16 cellular contexts compared by ENCODE assay signal in the genomic region with DNA sequence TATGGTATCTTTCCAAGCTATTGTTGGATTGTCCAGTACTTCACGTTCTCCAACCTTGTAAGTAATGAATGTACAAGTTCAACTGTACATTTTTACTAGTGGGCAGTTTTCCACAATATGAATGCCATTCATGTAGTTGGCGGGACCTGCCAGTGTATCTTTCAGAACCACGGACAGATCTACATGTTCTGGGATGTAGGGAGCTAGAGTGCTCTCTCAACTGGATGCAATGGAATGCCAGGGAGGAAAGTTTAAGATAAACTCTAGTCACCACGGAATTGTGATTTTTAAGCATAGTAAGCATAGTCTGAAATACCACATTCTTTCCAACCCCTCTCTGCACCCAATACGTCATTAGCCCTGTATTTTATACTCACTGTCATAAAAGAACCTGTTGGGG. TPM values are rescaled to one million over a fixed set of nuclear protein-coding genes. Genes with fewer than 3 reads are reported as not detected.
DNase-seq lines count a peak whose midpoint lies in the region; ATAC-seq, FAIRE-seq and TF ChIP-seq lines count a peak whose summit lies in the region.
"Had no signal": no experiment of that assay in that cellular context is flagged by ENCODE, and none has a peak within 500 bp of the region (broad histone marks: within the 10 kb centered on the region; RNA-seq: fewer than 3 reads in every experiment).

No MANE protein-coding gene starts in this region.

- H3K4me3 Mint-ChIP-seq in astrocyte (ENCODE audit: unreplicated experiment): no peak overlapping the region
- H3K4me3 Mint-ChIP-seq: IgD-negative memory B cell, mesothelial cell of epicardium had no signal

- TF ChIP-seq EP300 in HepG2 (IDR thresholded peaks at IDR 0.05; ENCODE audit: low read depth in 2 of 2, low read length in 2 of 2) (no peak), HepG2 (CRISPR knock-in tag; IDR thresholded peaks at IDR 0.05; ENCODE audit: borderline replicate concordance) (no peak)

- TF ChIP-seq CTCF in HepG2 (CRISPR knock-in tag; IDR thresholded peaks at IDR 0.05): no peak
- TF ChIP-seq CTCF in right lobe of liver (IDR thresholded peaks at IDR 0.05): no peak
- TF ChIP-seq CTCF in astrocyte (IDR thresholded peaks at IDR 0.05; ENCODE audit: insufficient read depth, low read depth, low read length): no peak
- TF ChIP-seq CTCF in fibroblast of villous mesenchyme (IDR thresholded peaks at IDR 0.05; ENCODE audit: insufficient read depth, low read depth, low read length): no peak

- TF ChIP-seq RAD21 in HepG2 (CRISPR knock-in tag; IDR thresholded peaks at IDR 0.05): no peak

- H3K4me1 ChIP-seq in HepG2 (ENCODE audit: insufficient read depth, low read length) (no peaks in the 10 kb centered on the region), right lobe of liver (no peaks in the 10 kb centered on the region), astrocyte (ENCODE audit: insufficient read depth, low read length) (no peaks in the 10 kb centered on the region)
- H3K4me1 ChIP-seq: parathyroid adenoma had no signal

- in situ Hi-C loops in HepG2 (cut with HindIII; ENCODE audit: extremely low pct_ligation_motif_present, low pct_unique_long_range_greater_than_20kb): no loop called here

- H3K27ac ChIP-seq in HepG2 (ENCODE audit: extremely low read length, insufficient read depth, low read length): no peak overlapping the region
- no peak overlapping the region for H3K27ac ChIP-seq in right lobe of liver
- no peak overlapping the region for H3K27ac ChIP-seq in astrocyte (ENCODE audit: low read depth, low read length)
- H3K27ac ChIP-seq: parathyroid adenoma had no signal

- DNase-seq in HepG2 (ENCODE audit: low spot score) (peak; percentile 32), right lobe of liver (no peak), astrocyte (ENCODE audit: low read depth) (peak; percentile 7), fibroblast of villous mesenchyme (ENCODE audit: low read depth) (peak; percentile 20), urothelium cell line (ENCODE audit: low spot score) (peak; percentile 40), NCI-H1092 treated with DMSO at 0.1 percent for 48 hours (lab: John Stamatoyannopoulos, UW) (no peak), mesenteric fat pad (ENCODE audit: low spot score) (no peak)
- no peak for DNase-seq in activated T-cell treated with anti-CD3 and anti-CD28 coated beads, Interleukin-2, amount 50 U/mL, for 48 hours
- DNase-seq: activated CD4-positive, CD25-positive, alpha-beta regulatory T cell; amygdala; effector CD4-positive, alpha-beta T cell; NCI-H1930; NCI-H82 had no signal

- POLR2A ChIA-PET in HepG2 (lab: Yijun Ruan, JAX): no interaction called here

- H3K36me3 ChIP-seq in HepG2 (replicated peaks in 1 of 2; ENCODE audit: control insufficient read depth in 1 of 2, insufficient read depth in 2 of 2, low read length in 2 of 2) (no peaks in the 10 kb centered on the region), right lobe of liver (no peaks in the 10 kb centered on the region), astrocyte (ENCODE audit: insufficient read depth, low read length) (no peaks in the 10 kb centered on the region)

- peaks cover 39% of the 10 kb centered on the region for H3K27me3 Mint-ChIP-seq in astrocyte (ENCODE audit: low read depth, unreplicated experiment)

- FAIRE-seq in HepG2 (lab: Jason Lieb, UNC) (peak; percentile 72), astrocyte (lab: Jason Lieb, UNC) (no peak), urothelium cell line (lab: Jason Lieb, UNC) (no peak)

- no peaks in the 10 kb centered on the region for H3K79me2 ChIP-seq in HepG2 (ENCODE audit: insufficient read depth, low read length)
- no peaks in the 10 kb centered on the region for H3K79me2 ChIP-seq in astrocyte (ENCODE audit: insufficient read depth, low read length)
- H3K79me2 ChIP-seq: parathyroid adenoma had no signal

- H3K36me3 Mint-ChIP-seq in astrocyte (ENCODE audit: low read depth, unreplicated experiment): no peaks in the 10 kb centered on the region
- H3K36me3 Mint-ChIP-seq: IgD-negative memory B cell, mesothelial cell of epicardium had no signal

- H3K27me3 ChIP-seq in HepG2 (ENCODE audit: control insufficient read depth in 1 of 2, insufficient read depth in 2 of 2, low read length in 2 of 2) (no peaks in the 10 kb centered on the region; a peak in 1 of 5 replicates), right lobe of liver (peaks cover 0 to 5% of the 10 kb centered on the region in 2 donors), astrocyte (ENCODE audit: insufficient read depth, low read length) (peaks cover 9% of the 10 kb centered on the region)

- CTCF ChIA-PET in HepG2 (lab: Yijun Ruan, JAX; ENCODE audit: low intra/inter-chr PET ratio, low total read pairs): no interaction called here

- ATAC-seq in HepG2 (no peak), right lobe of liver (no peak)

- no peak overlapping the region for H3K9ac ChIP-seq in HepG2 (ENCODE audit: insufficient read depth, low read depth, low read length)
- no peak overlapping the region for H3K9ac ChIP-seq in astrocyte (ENCODE audit: low read length)
- H3K9ac ChIP-seq: parathyroid adenoma had no signal

- no TSS peak for BruUV-seq in HepG2 (replicated peaks; lab: Mats Ljungman, UMichigan)

- 2% methylated on average over 5 of the region's 5 CpGs for WGBS in HepG2 (ENCODE audit: low lambda C conversion rate)
- WGBS in right lobe of liver (ENCODE audit: insufficient coverage, low coverage, low lambda C conversion rate, missing lambda C conversion rate): 18% methylated on average over 5 of the region's 5 CpGs

- H2AFZ ChIP-seq in HepG2 (ENCODE audit: low read length) (no peak overlapping the region), astrocyte (ENCODE audit: low read depth, low read length) (no peak overlapping the region)
- H2AFZ ChIP-seq: parathyroid adenoma had no signal

- no peak overlapping the region for H3K4me3 ChIP-seq in HepG2 (replicated peaks in 1 of 3; ENCODE audit: insufficient read depth in 1 of 3, low read depth in 2 of 3, low read length in 3 of 3)
- no peak overlapping the region for H3K4me3 ChIP-seq in right lobe of liver
- H3K4me3 ChIP-seq in astrocyte (ENCODE audit: insufficient read depth, low read depth, low read length): no peak overlapping the region
- no peak overlapping the region for H3K4me3 ChIP-seq in fibroblast of villous mesenchyme (ENCODE audit: low read depth, low read length)

- no peaks in the 10 kb centered on the region for H3K4me1 Mint-ChIP-seq in astrocyte (ENCODE audit: low read depth, unreplicated experiment)
- H3K4me1 Mint-ChIP-seq: IgD-negative memory B cell, mesothelial cell of epicardium had no signal

- H4K20me1 ChIP-seq in HepG2 (ENCODE audit: insufficient read depth, low read length) (no peaks in the 10 kb centered on the region), astrocyte (ENCODE audit: insufficient read depth, low read length) (no peaks in the 10 kb centered on the region)

- H3K27ac Mint-ChIP-seq in astrocyte (ENCODE audit: unreplicated experiment): no peak overlapping the region
- H3K27ac Mint-ChIP-seq: IgD-negative memory B cell, mesothelial cell of epicardium had no signal

- no peaks in the 10 kb centered on the region for H3K9me3 ChIP-seq in HepG2 (ENCODE audit: low read length)
- no peaks in the 10 kb centered on the region for H3K9me3 ChIP-seq in right lobe of liver
- H3K9me3 ChIP-seq in astrocyte (ENCODE audit: insufficient read depth, low read depth, low read length): no peaks in the 10 kb centered on the region

- TF ChIP-seq POLR2A in HepG2 (IDR thresholded peaks at IDR 0.05; ENCODE audit: insufficient read depth in 1 of 2, low read depth in 2 of 2, low read length in 2 of 2): no peak
- no peak for TF ChIP-seq POLR2A in right lobe of liver (IDR thresholded peaks at IDR 0.05)

- H3K9me3 Mint-ChIP-seq in astrocyte (ENCODE audit: unreplicated experiment): peaks cover 5% of the 10 kb centered on the region
- H3K9me3 Mint-ChIP-seq: IgD-negative memory B cell had no signal

- intact Hi-C loops in HepG2 (cut with micrococcal nuclease; ENCODE audit: unreplicated experiment): no loop called here
- intact Hi-C loops in right lobe of liver (cut with DNase I): no loop called here

- H3K4me2 ChIP-seq in HepG2 (ENCODE audit: low read depth, low read length): no peak overlapping the region
- no peak overlapping the region for H3K4me2 ChIP-seq in astrocyte (ENCODE audit: low read length)

TF ChIP-seq in HepG2, 621 proteins besides CTCF, POLR2A, EP300 and RAD21 (continues in another document):
- TF ChIP-seq PPARG (CRISPR knock-in tag; conservative IDR thresholded peaks at IDR 0.05) (no peak), KDM5A (IDR thresholded peaks at IDR 0.05; ENCODE audit: borderline replicate concordance, low read length) (no peak), KLF15 (CRISPR knock-in tag; IDR thresholded peaks at IDR 0.05; ENCODE audit: borderline replicate concordance) (no peak), MEIS2 (CRISPR knock-in tag; IDR thresholded peaks at IDR 0.05) (0 out of 2 replicates have a peak, but pooled peaks have one; percentile 28), NFYB (CRISPR knock-in tag; IDR thresholded peaks at IDR 0.05) (no peak), NKX3-1 (CRISPR knock-in tag; IDR thresholded peaks at IDR 0.05) (0 out of 2 replicates have a peak, but pooled peaks have one; percentile 62)

RNA-seq across cellular contexts. Expression of gene HLA-C, which starts 21.5 kb away (rescaled TPM):
- total RNA-seq in HepG2 (2016; rRNA removed; fragmentation: Illumina TruSeq; extraction: Trizol): 31.5 and 77.1 TPM in 2 replicates
- total RNA-seq in HepG2 (2016; cell fraction: cytosol; rRNA removed; fragmentation: Illumina TruSeq; extraction: Trizol; ENCODE audit: low read depth): 11.1 and 11.4 TPM in 2 replicates
- 29.3 and 79.5 TPM in 2 replicates for total RNA-seq in HepG2 (2016; cell fraction: insoluble cytoplasmic fraction; rRNA removed; fragmentation: Illumina TruSeq; extraction: Trizol)
- 16.7 and 18.2 TPM in 2 replicates for total RNA-seq in HepG2 (2016; cell fraction: membrane; rRNA removed; fragmentation: Illumina TruSeq; extraction: Trizol)
- 75.7 and 83.6 TPM in 2 replicates for total RNA-seq in HepG2 (2016; cell fraction: nucleus; rRNA removed; fragmentation: Illumina TruSeq; extraction: Trizol)
- polyA plus RNA-seq in HepG2 (2011; rRNA removed): 155 and 225 TPM in 2 replicates
- 132 and 177 TPM in 2 replicates for polyA plus RNA-seq in HepG2 (2011; cell fraction: cytosol; rRNA removed)
- 166 and 204 TPM in 2 replicates for polyA plus RNA-seq in HepG2 (2011; cell fraction: nucleus; rRNA removed)
- polyA plus RNA-seq in HepG2 (2012): 152 and 161 TPM in 2 replicates
- polyA plus RNA-seq in HepG2 (2016; cell fraction: cytosol; fragmentation: Illumina TruSeq; extraction: Trizol; ENCODE audit: low read depth): 19.1 and 20.4 TPM in 2 replicates
- 51.5 and 53.3 TPM in 2 replicates for polyA plus RNA-seq in HepG2 (2016; cell fraction: insoluble cytoplasmic fraction; fragmentation: Illumina TruSeq; extraction: Trizol; ENCODE audit: low read depth)
- 19.8 and 20.8 TPM in 2 replicates for polyA plus RNA-seq in HepG2 (2016; cell fraction: membrane; fragmentation: Illumina TruSeq; extraction: Trizol; ENCODE audit: low read depth)
- 190 and 201 TPM in 2 replicates for polyA plus RNA-seq in HepG2 (2016; cell fraction: nucleus; fragmentation: Illumina TruSeq; extraction: Trizol; ENCODE audit: insufficient read depth, low read depth)
- polyA minus RNA-seq in HepG2 (2011; rRNA and poly(A)+ RNA removed; ENCODE audit: low replicate concordance): 121 and 159 TPM in 2 replicates
- polyA minus RNA-seq in HepG2 (2011; cell fraction: cytosol; rRNA and poly(A)+ RNA removed): 53.4 and 67.8 TPM in 2 replicates
- 20.1 and 26.0 TPM in 2 replicates for polyA minus RNA-seq in HepG2 (2011; cell fraction: nucleus; rRNA and poly(A)+ RNA removed)
- total RNA-seq in right lobe of liver: 100 to 1,000 TPM; 245 to 565 (median 439) TPM
- total RNA-seq in astrocyte: 587 and 786 TPM in 2 replicates
- 361 and 512 TPM in 2 replicates for total RNA-seq in fibroblast of villous mesenchyme
- 425 TPM for total RNA-seq in mesenteric fat pad

Comparison
In these comparisons a context has a peak if more than half of its experiments do, and no peak if none do; other contexts are left out.
1. DNase-seq: peak in HepG2 (single experiment), astrocyte (single experiment), fibroblast of villous mesenchyme (single experiment) and urothelium cell line (single experiment); none in right lobe of liver (0 of 3), NCI-H1092 treated with DMSO at 0.1 percent for 48 hours (single experiment), mesenteric fat pad (single experiment) and activated T-cell treated with anti-CD3 and anti-CD28 coated beads, Interleukin-2, amount 50 U/mL, for 48 hours (0 of 2).